Comparison of ENCODE assay signal across 8 cellular contexts in genomic region chr11:111878766-111879636, GRCh38. TPM values are rescaled to one million over a fixed set of nuclear protein-coding genes. Genes with fewer than 3 reads are reported as not detected.
A peak's percentile ranks its signal among the peaks of the same experiment; 100 is the strongest.
DNase-seq lines count a peak whose midpoint lies in the region; ATAC-seq, FAIRE-seq and TF ChIP-seq lines count a peak whose summit lies in the region.

A gene with protein sequence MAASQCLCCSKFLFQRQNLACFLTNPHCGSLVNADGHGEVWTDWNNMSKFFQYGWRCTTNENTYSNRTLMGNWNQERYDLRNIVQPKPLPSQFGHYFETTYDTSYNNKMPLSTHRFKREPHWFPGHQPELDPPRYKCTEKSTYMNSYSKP (plus strand): TSS chr11:111879541. CDS start chr11:111879561, 20 bp downstream.
FDXACB1 (minus strand) TSS chr11:111879165; CDS start chr11:111879132, 33 bp downstream.

- intact Hi-C loops in mammary epithelial cell (cut with micrococcal nuclease): loop anchor here (1.0 to 2.0 kb wide), 8 partner anchors 32 to 401 kb away; partner anchors contain the start of genes BCO2, CRYAB, NKAPD1 and PIH1D2

- 2% methylated on average over 13 of the region's 58 CpGs for WGBS in mammary epithelial cell (ENCODE audit: low coverage, missing lambda C conversion rate)
- 0 to 1% (median 0%) methylated on average over 52 to 58 of the region's 58 CpGs for WGBS in small intestine, 3 donors

- no peak for FAIRE-seq in small intestine (lab: Jason Lieb, UNC)

- TF ChIP-seq CTCF in WERI-Rb-1 (IDR thresholded peaks at IDR 0.05; ENCODE audit: low read depth, low read length): peak; percentile 94
- peak; percentile 90 to 95 for TF ChIP-seq CTCF in mammary epithelial cell (conservative IDR thresholded peaks at IDR 0.05 in 1 of 2, IDR thresholded peaks at IDR 0.05 in 1 of 2; ENCODE audit: extremely low read depth in 1 of 2, insufficient read depth in 1 of 2, low read depth in 1 of 2, low read length in 2 of 2)

- peaks cover 4% of the 10 kb centered on the region for H3K79me2 ChIP-seq in mammary epithelial cell (ENCODE audit: insufficient read depth, low read length)

- peak within 1 kb of the TSS; percentile 97 for H3K9ac ChIP-seq in mammary epithelial cell (ENCODE audit: insufficient read depth, low read length)

- H4K20me1 ChIP-seq in mammary epithelial cell (ENCODE audit: insufficient read depth, low read length): no peaks in the 10 kb centered on the region

- H3K4me2 ChIP-seq in mammary epithelial cell (ENCODE audit: insufficient read depth, low read depth, low read length): peak within 1 kb of the TSS; percentile 96

- in situ Hi-C loops in mammary epithelial cell (cut with MboI; ENCODE audit: low sequenced_read_pairs in 2 of 2): loop anchor here (5.0 to 10.0 kb wide), 4 partner anchors 33 to 196 kb away; partner anchors contain the start of genes CRYAB (in 1 of the 2), HSPB2 (in 1 of the 2), NKAPD1 (in 1 of the 2) and PIH1D2 (in 1 of the 2)

- H3K4me1 ChIP-seq in mammary epithelial cell (ENCODE audit: insufficient read depth, low read length): peaks cover 8% of the 10 kb centered on the region
- H3K4me1 ChIP-seq in small intestine (ENCODE audit: control insufficient read depth in 2 of 2, insufficient read depth in 1 of 2, low read depth in 1 of 2, low read length in 1 of 2): peaks cover 0 to 2% of the 10 kb centered on the region in 2 donors

- no peaks in the 10 kb centered on the region for H3K9me3 ChIP-seq in WERI-Rb-1 (ENCODE audit: severe bottlenecking)
- H3K9me3 ChIP-seq in mammary epithelial cell (replicated peaks; ENCODE audit: insufficient read depth, low read length): no peaks in the 10 kb centered on the region
- H3K9me3 ChIP-seq in small intestine (ENCODE audit: control insufficient read depth, low read depth): no peaks in the 10 kb centered on the region

- H3K27me3 ChIP-seq in WERI-Rb-1 (ENCODE audit: insufficient read depth, low read depth, severe bottlenecking): no peaks in the 10 kb centered on the region
- H3K27me3 ChIP-seq in mammary epithelial cell (ENCODE audit: insufficient read depth, low read length): no peaks in the 10 kb centered on the region
- H3K27me3 ChIP-seq in small intestine (ENCODE audit: control insufficient read depth in 2 of 2, insufficient read depth in 2 of 2, low read length in 2 of 2): no peaks in the 10 kb centered on the region

- peak within 1 kb of the TSS; percentile 99 for H2AFZ ChIP-seq in mammary epithelial cell (ENCODE audit: low read depth, low read length)

- no peaks in the 10 kb centered on the region for H3K36me3 ChIP-seq in WERI-Rb-1
- no peaks in the 10 kb centered on the region for H3K36me3 ChIP-seq in mammary epithelial cell (ENCODE audit: insufficient read depth, low read length)
- no peaks in the 10 kb centered on the region for H3K36me3 ChIP-seq in small intestine (ENCODE audit: control insufficient read depth in 2 of 2, insufficient read depth in 2 of 2, low read length in 2 of 2)

- CTCF ChIA-PET in mammary epithelial cell (lab: Charles Lee; ENCODE audit: low non-redundant PET): no interaction called here

- dilution Hi-C loops in mammary epithelial cell (cut with HindIII; ENCODE audit: low sequenced_read_pairs): loop anchor here (5.0 kb wide), 1 partner anchor 48 kb away; no protein-coding TSS in a partner anchor

- DNase-seq in AG08395 (ENCODE audit: low spot score): peak; percentile 97
- DNase-seq in NCI-H2196 (lab: John Stamatoyannopoulos, UW; ENCODE audit: unreplicated experiment): peak; percentile 98
- DNase-seq in WERI-Rb-1: peak; percentile 98
- DNase-seq in mammary epithelial cell: peak; percentile 98
- peak; percentile 95 for DNase-seq in iPS-NIHi11 (ENCODE audit: low spot score)
- DNase-seq in small intestine: peak; percentile 99

- peak; percentile 80 for ATAC-seq in GM18870 (IDR thresholded peaks at IDR 0.05; ENCODE audit: unreplicated experiment)
- ATAC-seq in HG03135 (IDR thresholded peaks at IDR 0.05; ENCODE audit: unreplicated experiment): peak; percentile 91

- BruUV-seq in mammary epithelial cell (replicated peaks; lab: Mats Ljungman, UMichigan): no TSS peak

- H3K4me3 ChIP-seq in WERI-Rb-1 (ENCODE audit: low read depth, low read length): peak within 1 kb of the TSS; percentile 92
- peak within 1 kb of the TSS; percentile 69 to 91 (median 73) for H3K4me3 ChIP-seq in mammary epithelial cell (replicated peaks in 1 of 3; ENCODE audit: insufficient read depth in 1 of 3, low read depth in 2 of 3, low read length in 3 of 3)
- H3K4me3 ChIP-seq in small intestine (ENCODE audit: low read depth in 1 of 2, low read length in 2 of 2): peak within 1 kb of the TSS; percentile 47 to 66

- H3K27ac ChIP-seq in WERI-Rb-1 (peak within 1 kb of the TSS; percentile 98), mammary epithelial cell (ENCODE audit: insufficient read depth, low read depth, low read length) (peak within 1 kb of the TSS; percentile 99), small intestine (ENCODE audit: low read depth in 1 of 2, low read length in 1 of 2) (peak within 1 kb of the TSS; percentile 96)

RNA-seq across cellular contexts. Expression of the first gene that starts in this region (rescaled TPM):
- total RNA-seq in mammary epithelial cell: 10 to 100 TPM; 12.5 to 23.7 TPM
- 27.4 TPM for polyA plus RNA-seq in mammary epithelial cell
- 1.6 TPM for polyA minus RNA-seq in mammary epithelial cell
- polyA plus RNA-seq in small intestine: 10 to 100 TPM; 21.2 to 27.7 (median 27.3) TPM

RNA-seq across cellular contexts. Expression of gene FDXACB1, which starts in this region (rescaled TPM):
- total RNA-seq in mammary epithelial cell: 1 to 10 TPM in 1 of 2 donors, under 1 TPM in 1; 0.96 to 2.3 TPM
- polyA plus RNA-seq in mammary epithelial cell: 2.6 TPM
- polyA minus RNA-seq in mammary epithelial cell: 2.0 TPM
- 1 to 10 TPM in 2 of 3 donors, under 1 TPM in 1; 0.67 to 1.7 (median 1.6) TPM for polyA plus RNA-seq in small intestine

Comparison
In these comparisons a context has a peak if more than half of its experiments do, and no peak if none do; other contexts are left out.
1. Peak in every context shown above with its lines: DNase-seq, ATAC-seq, H3K4me3 ChIP-seq and H3K27ac ChIP-seq.